8 cellular contexts compared by ENCODE assay signal in the genomic region with DNA sequence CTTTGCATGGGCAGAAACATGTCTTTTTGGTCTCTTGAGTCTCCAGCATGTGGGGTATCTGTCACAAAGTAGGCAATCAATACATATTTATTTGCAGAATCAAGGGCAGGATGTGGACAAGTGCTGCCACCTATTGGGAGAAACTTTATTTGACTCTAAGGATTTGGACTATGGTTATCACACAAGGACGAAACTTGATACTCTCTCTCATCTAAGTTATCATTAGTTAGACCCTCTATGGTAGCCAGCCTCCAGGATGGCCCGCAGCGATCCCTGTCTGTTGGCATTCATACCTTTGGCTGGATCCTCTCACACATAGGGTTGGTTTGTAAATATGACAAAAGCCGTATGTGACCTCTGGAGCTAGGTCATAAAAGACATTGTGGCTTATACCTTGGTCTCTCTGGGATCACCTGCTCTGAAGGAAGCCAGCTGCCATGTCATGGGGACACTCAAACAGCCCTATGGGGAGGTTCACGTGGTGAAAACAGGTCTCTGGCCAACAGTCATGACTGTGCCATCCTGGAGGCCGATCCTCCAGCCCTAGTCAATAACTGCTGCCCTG. TPM values are rescaled to one million over a fixed set of nuclear protein-coding genes. Genes with fewer than 3 reads are reported as not detected.
DNase-seq lines count a peak whose midpoint lies in the region; ATAC-seq and TF ChIP-seq lines count a peak whose summit lies in the region.

No MANE protein-coding gene starts in this region.

- peak overlapping the region in 10 of 12 donors; percentile 55 to 100 (median 97) for H3K4me3 ChIP-seq in heart left ventricle

- peak overlapping the region; percentile 95 for H3K27ac Mint-ChIP-seq in T-helper 2 cell treated with Interferon-gamma antibody and Interleukin-4, amounts not matched to agents 5 μg/mL and 100 μg/mL, for 36 hours

- 30 to 46% (median 40%) methylated on average over 6 of the region's 6 CpGs for WGBS in heart left ventricle, 4 donors

- H3K4me1 Mint-ChIP-seq in T-helper 2 cell treated with Interferon-gamma antibody and Interleukin-4, amounts not matched to agents 5 μg/mL and 100 μg/mL, for 36 hours (ENCODE audit: low read depth), result peaks cover 17% of the 10 kb centered on the region

- H3K27me3 Mint-ChIP-seq in T-helper 2 cell treated with Interferon-gamma antibody and Interleukin-4, amounts not matched to agents 5 μg/mL and 100 μg/mL, for 36 hours (ENCODE audit: low read depth), result no peaks in the 10 kb centered on the region

- TF ChIP-seq CTCF in heart left ventricle (IDR thresholded peaks at IDR 0.05), result peak; percentile 31 to 69 (median 52)

- no peaks in the 10 kb centered on the region for H3K36me3 ChIP-seq in heart left ventricle

- H3K27ac ChIP-seq in heart left ventricle, result peak overlapping the region in 8 of 12 donors; percentile 93 to 100 (median 99)

- no peaks in the 10 kb centered on the region for H3K9me3 Mint-ChIP-seq in T-helper 2 cell treated with Interferon-gamma antibody and Interleukin-4, amounts not matched to agents 5 μg/mL and 100 μg/mL, for 36 hours

- peak overlapping the region; percentile 92 for H3K4me3 Mint-ChIP-seq in T-helper 2 cell treated with Interferon-gamma antibody and Interleukin-4, amounts not matched to agents 5 μg/mL and 100 μg/mL, for 36 hours

- peak in 2 of 5 donors; percentile 19 to 35 for DNase-seq in heart left ventricle
- DNase-seq in cardiac septum (ENCODE audit: low spot score), result no peak
- DNase-seq in NCI-H1417 (lab: John Stamatoyannopoulos, UW), result peak; percentile 56 to 83 (median 66)
- peak; percentile 39 for DNase-seq in T-helper 2 cell treated with Interferon-gamma antibody and Interleukin-4, amounts not matched to agents 5 μg/mL and 100 μg/mL, for 36 hours (ENCODE audit: low spot score)
- DNase-seq in cerebellar cortex (ENCODE audit: low spot score), result peak; percentile 71
- DNase-seq in kidney tubule cell (ENCODE audit: low spot score), result peak; percentile 70
- peak; percentile 2 for DNase-seq in stimulated activated CD4-positive, alpha-beta T cell treated with anti-CD3 and anti-CD28 coated beads, Interleukin-4, amount 100 ng/mL, for 1 hour

- ATAC-seq in heart left ventricle (no peak), HG03521 (IDR thresholded peaks at IDR 0.05; ENCODE audit: unreplicated experiment) (no peak)

- peaks cover 8 to 34% (median 29%) of the 10 kb centered on the region in 12 donors for H3K4me1 ChIP-seq in heart left ventricle

- no peaks in the 10 kb centered on the region for H3K27me3 ChIP-seq in heart left ventricle

- no peak for TF ChIP-seq POLR2A in heart left ventricle (IDR thresholded peaks at IDR 0.05)

- H3K36me3 Mint-ChIP-seq in T-helper 2 cell treated with Interferon-gamma antibody and Interleukin-4, amounts not matched to agents 5 μg/mL and 100 μg/mL, for 36 hours (ENCODE audit: low read depth), result peaks cover 3% of the 10 kb centered on the region

- intact Hi-C loops in heart left ventricle (cut with DNase I) (loop anchor here in 9 of 10 donors (5.0 to 10.0 kb wide), 5 partner anchors 59 to 501 kb away; a partner anchor contains a TSS), cardiac septum (cut with DNase I) (loop anchor here (5.0 kb wide), 1 partner anchor 501 kb away; no protein-coding TSS in a partner anchor)

- no peaks in the 10 kb centered on the region for H3K9me3 ChIP-seq in heart left ventricle

RNA-seq across cellular contexts. Expression of a gene that starts 1.1 kb away (rescaled TPM):
- total RNA-seq in heart left ventricle (10 to 100 TPM; 32.8 to 63.0 (median 42.5) TPM), cardiac septum (44.8 TPM)
- 10 to 100 TPM; 19.1 to 42.5 TPM for polyA plus RNA-seq in heart left ventricle

RNA-seq across cellular contexts. Expression of a gene that starts 9.2 kb away (rescaled TPM):
- total RNA-seq in heart left ventricle (not detected), cardiac septum (not detected)
- not detected for polyA plus RNA-seq in heart left ventricle
